In genomic region chr17:39622380-39623006, GRCh38 we compare ENCODE assay signal across 10 cellular contexts. TPM values are rescaled to one million over a fixed set of nuclear protein-coding genes. Genes with fewer than 3 reads are reported as not detected.
DNase-seq lines count a peak whose midpoint lies in the region; ATAC-seq and TF ChIP-seq lines count a peak whose summit lies in the region.
"Had no signal": no experiment of that assay in that cellular context is flagged by ENCODE, and none has a peak within 500 bp of the region (broad histone marks: within the 10 kb centered on the region; RNA-seq: fewer than 3 reads in every experiment).

No MANE protein-coding gene starts in this region.

- H3K27ac Mint-ChIP-seq in activated naive CD8-positive, alpha-beta T cell treated with anti-CD3 and anti-CD28 coated beads for 36 hours, result no peak overlapping the region
- H3K27ac Mint-ChIP-seq in stimulated activated effector memory CD8-positive, alpha-beta T cell treated with anti-CD3 and anti-CD28 coated beads, Interleukin-12 subunit alpha, Interleukin-12 subunit beta, amount 100 ng/mL, for 72 hours, result peak overlapping the region; percentile 99
- no peak overlapping the region for H3K27ac Mint-ChIP-seq in endothelial cell (ENCODE audit: unreplicated experiment)
- H3K27ac Mint-ChIP-seq in mesothelial cell of epicardium, result no peak overlapping the region

- H3K4me1 Mint-ChIP-seq in activated naive CD8-positive, alpha-beta T cell treated with anti-CD3 and anti-CD28 coated beads for 36 hours, result peaks cover 19% of the 10 kb centered on the region
- H3K4me1 Mint-ChIP-seq in stimulated activated effector memory CD8-positive, alpha-beta T cell treated with anti-CD3 and anti-CD28 coated beads, Interleukin-12 subunit alpha, Interleukin-12 subunit beta, amount 100 ng/mL, for 72 hours, result peaks cover 41% of the 10 kb centered on the region
- H3K4me1 Mint-ChIP-seq in endothelial cell (ENCODE audit: unreplicated experiment), result peaks cover 4% of the 10 kb centered on the region
- H3K4me1 Mint-ChIP-seq in mesothelial cell of epicardium, result peaks cover 14% of the 10 kb centered on the region

- peak; percentile 98 for ATAC-seq in stimulated activated effector memory CD8-positive, alpha-beta T cell treated with anti-CD3 and anti-CD28 coated beads, Interleukin-12 subunit alpha, Interleukin-12 subunit beta, amount 100 ng/mL, for 72 hours

- no peak for TF ChIP-seq POLR2A in erythroblast (IDR thresholded peaks at IDR 0.05; ENCODE audit: low read length)

- DNase-seq in activated gamma-delta T cell treated with anti-CD3 and anti-CD28 coated beads, Interleukin-2, amount 50 U/mL, for 16 hours (ENCODE audit: low read depth), result peak; percentile 29
- DNase-seq in activated gamma-delta T cell treated with Interleukin-2 at 50 U/mL for 16 hours (no peak), NCI-H460 (ENCODE audit: extremely low read depth, low read depth) (peak; percentile 31), erythroblast (lab: John Stamatoyannopoulos, UW) (no peak), endothelial cell (ENCODE audit: low spot score) (no peak), mesothelial cell of epicardium (ENCODE audit: low spot score in 2 of 2, unreplicated experiment in 2 of 2) (no peak)
- no peak for DNase-seq in activated naive CD8-positive, alpha-beta T cell treated with anti-CD3 and anti-CD28 coated beads for 36 hours
- peak; percentile 41 to 86 for DNase-seq in stimulated activated effector memory CD8-positive, alpha-beta T cell treated with anti-CD3 and anti-CD28 coated beads, Interleukin-12 subunit alpha, Interleukin-12 subunit beta, amount 100 ng/mL, for 72 hours (ENCODE audit: low spot score in 2 of 2)

- peaks cover 28% of the 10 kb centered on the region for H3K27me3 Mint-ChIP-seq in activated naive CD8-positive, alpha-beta T cell treated with anti-CD3 and anti-CD28 coated beads for 36 hours
- H3K27me3 Mint-ChIP-seq in endothelial cell (ENCODE audit: unreplicated experiment) (peaks cover 14% of the 10 kb centered on the region), mesothelial cell of epicardium (ENCODE audit: low read depth) (peaks cover 81% of the 10 kb centered on the region)

- H3K9me3 Mint-ChIP-seq in activated naive CD8-positive, alpha-beta T cell treated with anti-CD3 and anti-CD28 coated beads for 36 hours, result no peaks in the 10 kb centered on the region
- H3K9me3 Mint-ChIP-seq in stimulated activated effector memory CD8-positive, alpha-beta T cell treated with anti-CD3 and anti-CD28 coated beads, Interleukin-12 subunit alpha, Interleukin-12 subunit beta, amount 100 ng/mL, for 72 hours, result no peaks in the 10 kb centered on the region
- H3K9me3 Mint-ChIP-seq in endothelial cell (ENCODE audit: unreplicated experiment), result no peaks in the 10 kb centered on the region
- no peaks in the 10 kb centered on the region for H3K9me3 Mint-ChIP-seq in mesothelial cell of epicardium

- H3K36me3 Mint-ChIP-seq in activated naive CD8-positive, alpha-beta T cell treated with anti-CD3 and anti-CD28 coated beads for 36 hours, result no peaks in the 10 kb centered on the region
- H3K36me3 Mint-ChIP-seq in stimulated activated effector memory CD8-positive, alpha-beta T cell treated with anti-CD3 and anti-CD28 coated beads, Interleukin-12 subunit alpha, Interleukin-12 subunit beta, amount 100 ng/mL, for 72 hours, result peaks cover 10% of the 10 kb centered on the region
- H3K36me3 Mint-ChIP-seq in endothelial cell (ENCODE audit: low read depth, unreplicated experiment) (no peaks in the 10 kb centered on the region), mesothelial cell of epicardium (no peaks in the 10 kb centered on the region)

- H3K4me3 Mint-ChIP-seq in activated naive CD8-positive, alpha-beta T cell treated with anti-CD3 and anti-CD28 coated beads for 36 hours, result peak overlapping the region; percentile 61
- H3K4me3 Mint-ChIP-seq in stimulated activated effector memory CD8-positive, alpha-beta T cell treated with anti-CD3 and anti-CD28 coated beads, Interleukin-12 subunit alpha, Interleukin-12 subunit beta, amount 100 ng/mL, for 72 hours, result peak overlapping the region; percentile 83
- H3K4me3 Mint-ChIP-seq in endothelial cell (ENCODE audit: unreplicated experiment), result no peak overlapping the region
- no peak overlapping the region for H3K4me3 Mint-ChIP-seq in mesothelial cell of epicardium

- TF ChIP-seq CTCF in endothelial cell (IDR thresholded peaks at IDR 0.05; ENCODE audit: unreplicated experiment) (no peak), mesothelial cell of epicardium (IDR thresholded peaks at IDR 0.05; ENCODE audit: unreplicated experiment) (no peak)

RNA-seq across cellular contexts. Expression of gene PPP1R1B, which starts 4.3 kb away (rescaled TPM):
- total RNA-seq in NCI-H460 (2014; rRNA removed; shearing (Covaris generic)), result 0.05 TPM in 1 of 2 replicates, not detected in the other
- not detected in 2 replicates for polyA plus RNA-seq in NCI-H460 (2014; cell fraction: nucleus; rRNA removed)
- total RNA-seq in activated naive CD8-positive, alpha-beta T cell treated with anti-CD3 and anti-CD28 coated beads for 36 hours, result not detected
- total RNA-seq in endothelial cell (ENCODE audit: unreplicated experiment) (not detected), mesothelial cell of epicardium (0.58 to 0.75 TPM (median 0.75 TPM) in 3 replicates)
- total RNA-seq: T-helper 2 cell treated with Interferon-gamma antibody and Interleukin-4, amounts not matched to agents 100 ng/mL and 5 ng/mL, for 36 hours had no signal

RNA-seq across cellular contexts. Expression of gene STARD3, which starts 14.5 kb away (rescaled TPM):
- total RNA-seq in NCI-H460 (2014; rRNA removed; shearing (Covaris generic)), result 33.2 and 41.1 TPM in 2 replicates
- polyA plus RNA-seq in NCI-H460 (2014; cell fraction: nucleus; rRNA removed), result 86.2 and 131 TPM in 2 replicates
- total RNA-seq in activated naive CD8-positive, alpha-beta T cell treated with anti-CD3 and anti-CD28 coated beads for 36 hours, result 10 to 100 TPM; 47.9 to 53.2 TPM
- 77.7 TPM for total RNA-seq in endothelial cell (ENCODE audit: unreplicated experiment)
- total RNA-seq in mesothelial cell of epicardium, result 55.6 to 56.6 TPM (median 56.2 TPM) in 3 replicates

RNA-seq across cellular contexts. Expression of gene NEUROD2, which starts 14.8 kb away (rescaled TPM):
- total RNA-seq in NCI-H460 (2014; rRNA removed; shearing (Covaris generic)), result not detected in 2 replicates
- not detected in 2 replicates for polyA plus RNA-seq in NCI-H460 (2014; cell fraction: nucleus; rRNA removed)
- total RNA-seq in activated naive CD8-positive, alpha-beta T cell treated with anti-CD3 and anti-CD28 coated beads for 36 hours, result not detected
- total RNA-seq in endothelial cell (ENCODE audit: unreplicated experiment), result not detected
- 0.09 TPM in 1 of 3 replicates, not detected in the others for total RNA-seq in mesothelial cell of epicardium
- total RNA-seq: right atrium auricular region; T-helper 2 cell treated with Interferon-gamma antibody and Interleukin-4, amounts not matched to agents 100 ng/mL and 5 ng/mL, for 36 hours had no signal

RNA-seq across cellular contexts. Expression of gene TCAP, which starts 42.7 kb away (rescaled TPM):
- total RNA-seq in NCI-H460 (2014; rRNA removed; shearing (Covaris generic)), result 0.63 and 1.1 TPM in 2 replicates
- 2.1 and 8.7 TPM in 2 replicates for polyA plus RNA-seq in NCI-H460 (2014; cell fraction: nucleus; rRNA removed)
- under 1 TPM; 0.78 to 0.89 TPM for total RNA-seq in activated naive CD8-positive, alpha-beta T cell treated with anti-CD3 and anti-CD28 coated beads for 36 hours
- 1.2 TPM for total RNA-seq in endothelial cell (ENCODE audit: unreplicated experiment)
- total RNA-seq in mesothelial cell of epicardium, result 1.6 to 3.0 TPM (median 2.3 TPM) in 3 replicates

RNA-seq across cellular contexts. Expression of gene PNMT, which starts 45.8 kb away (rescaled TPM):
- not detected in 2 replicates for total RNA-seq in NCI-H460 (2014; rRNA removed; shearing (Covaris generic))
- polyA plus RNA-seq in NCI-H460 (2014; cell fraction: nucleus; rRNA removed), result not detected in 2 replicates
- total RNA-seq in activated naive CD8-positive, alpha-beta T cell treated with anti-CD3 and anti-CD28 coated beads for 36 hours, result not detected
- total RNA-seq in endothelial cell (ENCODE audit: unreplicated experiment) (not detected), mesothelial cell of epicardium (1.7 to 2.1 TPM (median 1.7 TPM) in 3 replicates)
- total RNA-seq: T-helper 2 cell treated with Interferon-gamma antibody and Interleukin-4, amounts not matched to agents 100 ng/mL and 5 ng/mL, for 36 hours had no signal

Comparison
In these comparisons a context has a peak if more than half of its experiments do, and no peak if none do; other contexts are left out.
1. DNase-seq: peak in activated gamma-delta T cell treated with anti-CD3 and anti-CD28 coated beads, Interleukin-2, amount 50 U/mL, for 16 hours (single experiment), NCI-H460 (single experiment) and stimulated activated effector memory CD8-positive, alpha-beta T cell treated with anti-CD3 and anti-CD28 coated beads, Interleukin-12 subunit alpha, Interleukin-12 subunit beta, amount 100 ng/mL, for 72 hours (2 of 2); none in activated gamma-delta T cell treated with Interleukin-2 at 50 U/mL for 16 hours (single experiment), activated naive CD8-positive, alpha-beta T cell treated with anti-CD3 and anti-CD28 coated beads for 36 hours (single experiment), erythroblast (0 of 2), endothelial cell (single experiment) and mesothelial cell of epicardium (0 of 2).
2. H3K4me3 Mint-ChIP-seq: peak in activated naive CD8-positive, alpha-beta T cell treated with anti-CD3 and anti-CD28 coated beads for 36 hours (single experiment) and stimulated activated effector memory CD8-positive, alpha-beta T cell treated with anti-CD3 and anti-CD28 coated beads, Interleukin-12 subunit alpha, Interleukin-12 subunit beta, amount 100 ng/mL, for 72 hours (single experiment); none in endothelial cell (single experiment) and mesothelial cell of epicardium (single experiment).